ENCODE assay signal across 1 cellular context in the genomic region with DNA sequence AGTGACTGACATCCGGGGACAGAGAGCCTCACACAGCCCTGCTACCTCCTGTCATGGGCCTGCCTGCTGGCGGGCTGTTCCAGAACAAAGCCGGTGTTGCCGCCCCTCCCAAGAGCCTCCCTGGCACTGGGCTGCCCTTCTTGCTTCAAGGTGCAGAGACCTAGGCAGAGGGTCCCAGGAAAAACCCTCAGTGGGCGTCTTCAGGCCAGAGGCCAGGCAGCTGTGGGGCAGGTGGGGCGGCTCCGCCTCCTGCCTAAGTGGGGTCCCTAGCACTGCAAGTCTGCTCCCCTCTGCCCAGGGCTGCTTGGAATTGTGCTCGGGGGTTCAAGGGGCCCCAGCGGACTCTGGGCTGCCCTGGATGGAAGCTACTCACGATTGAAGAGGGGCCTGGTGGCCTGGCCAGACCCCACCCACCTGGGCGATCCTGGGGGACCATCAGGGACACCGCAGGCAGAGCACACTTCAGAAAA.
TF ChIP-seq lines count a peak whose summit lies in the region.

No MANE protein-coding gene starts in this region.

TF ChIP-seq in GM12891, 5 proteins besides CTCF, POLR2A, EP300 and RAD21:
- TF ChIP-seq POLR2AphosphoS5 (IDR thresholded peaks at IDR 0.05; ENCODE audit: low read depth, low read length), result no peak
- no peak for TF ChIP-seq TAF1 (IDR thresholded peaks at IDR 0.05; ENCODE audit: low read depth, low read length)
- no peak for TF ChIP-seq PAX5 (IDR thresholded peaks at IDR 0.05; ENCODE audit: insufficient read depth, low read length, severe bottlenecking)
- TF ChIP-seq POU2F2 (IDR thresholded peaks at IDR 0.05; ENCODE audit: low read depth, low read length), result no peak
- no peak for TF ChIP-seq SPI1 (IDR thresholded peaks at IDR 0.05; ENCODE audit: low read depth, low read length)
